ENCODE assay signal across 8 cellular contexts in the genomic region with DNA sequence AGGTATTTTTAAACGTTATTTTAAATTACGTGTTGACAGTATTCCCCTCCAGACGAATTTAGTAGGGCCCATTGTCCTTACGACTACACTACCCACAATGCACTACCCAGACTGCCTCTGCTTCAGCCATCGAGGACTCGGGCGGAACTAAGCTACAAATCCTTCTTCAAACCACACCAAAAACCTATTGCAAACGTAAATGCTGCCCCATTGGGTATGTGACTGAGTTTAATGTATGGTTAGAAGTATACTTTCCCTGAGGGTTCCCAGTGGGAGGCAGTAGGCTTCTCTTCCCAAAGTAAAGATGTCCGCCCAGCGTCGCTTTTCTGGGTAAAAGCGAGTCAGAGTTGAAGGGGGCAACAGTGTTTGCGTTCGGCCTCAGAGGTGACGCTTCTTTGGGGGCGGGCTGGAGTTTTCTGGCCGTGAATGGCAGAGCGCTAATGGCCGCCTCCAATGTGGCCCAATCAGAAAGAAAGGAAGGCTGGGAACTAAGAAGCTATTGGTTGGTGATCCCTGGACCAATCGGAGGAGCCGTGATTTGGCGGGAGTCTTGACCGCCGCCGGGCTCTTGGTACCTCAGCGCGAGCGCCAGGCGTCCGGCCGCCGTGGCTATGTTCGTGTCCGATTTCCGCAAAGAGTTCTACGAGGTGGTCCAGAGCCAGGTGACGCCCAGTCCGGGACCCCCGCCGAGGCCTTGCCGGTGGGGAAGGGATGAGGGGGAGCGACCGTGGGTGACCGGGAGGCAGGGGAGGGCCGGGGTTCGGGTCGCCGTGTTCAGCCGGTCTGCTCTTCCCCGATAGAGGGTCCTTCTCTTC. TPM values are rescaled to one million over a fixed set of nuclear protein-coding genes. Genes with fewer than 3 reads are reported as not detected.
DNase-seq lines count a peak whose midpoint lies in the region; ATAC-seq, FAIRE-seq and TF ChIP-seq lines count a peak whose summit lies in the region.

A gene with protein sequence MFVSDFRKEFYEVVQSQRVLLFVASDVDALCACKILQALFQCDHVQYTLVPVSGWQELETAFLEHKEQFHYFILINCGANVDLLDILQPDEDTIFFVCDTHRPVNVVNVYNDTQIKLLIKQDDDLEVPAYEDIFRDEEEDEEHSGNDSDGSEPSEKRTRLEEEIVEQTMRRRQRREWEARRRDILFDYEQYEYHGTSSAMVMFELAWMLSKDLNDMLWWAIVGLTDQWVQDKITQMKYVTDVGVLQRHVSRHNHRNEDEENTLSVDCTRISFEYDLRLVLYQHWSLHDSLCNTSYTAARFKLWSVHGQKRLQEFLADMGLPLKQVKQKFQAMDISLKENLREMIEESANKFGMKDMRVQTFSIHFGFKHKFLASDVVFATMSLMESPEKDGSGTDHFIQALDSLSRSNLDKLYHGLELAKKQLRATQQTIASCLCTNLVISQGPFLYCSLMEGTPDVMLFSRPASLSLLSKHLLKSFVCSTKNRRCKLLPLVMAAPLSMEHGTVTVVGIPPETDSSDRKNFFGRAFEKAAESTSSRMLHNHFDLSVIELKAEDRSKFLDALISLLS (plus strand): TSS at position 563 of the 815 bp plus-strand sequence. CDS start 49 bp downstream, at position 612.

- ATAC-seq in GM19043 (IDR thresholded peaks at IDR 0.05; ENCODE audit: low read depth, unreplicated experiment) (peak; percentile 77), HG03378 (IDR thresholded peaks at IDR 0.05; ENCODE audit: unreplicated experiment) (peak; percentile 80)

- TF ChIP-seq CTCF in AG10803 (conservative IDR thresholded peaks at IDR 0.05; ENCODE audit: low read length): no peak

- peak; percentile 99 for DNase-seq in AG10803 (ENCODE audit: low read depth)
- peak; percentile 96 for DNase-seq in NCI-H460 (ENCODE audit: extremely low read depth, low read depth)
- peak; percentile 87 for DNase-seq in activated CD4-positive, CD25-positive, alpha-beta regulatory T cell treated with anti-CD3 and anti-CD28 coated beads, Interleukin-2, amount 50 U/mL, for 72 hours
- peak; percentile 60 to 97 for DNase-seq in cerebellar nuclear complex (lab: John Stamatoyannopoulos, UW)
- peak; percentile 86 for DNase-seq in stimulated activated CD4-positive, alpha-beta T cell treated with anti-CD3 and anti-CD28 coated beads, Interleukin-12 subunit alpha, Interleukin-12 subunit beta, amount 100 ng/mL, for 4 hours

- FAIRE-seq in islet of Langerhans (lab: Jason Lieb, UNC): peak; percentile 91

- peak within 1 kb of the TSS; percentile 97 for H3K4me3 ChIP-seq in AG10803 (ENCODE audit: low read length)

RNA-seq across cellular contexts. Expression of the gene that starts here (rescaled TPM):
- 16.3 and 20.9 TPM in 2 replicates for total RNA-seq in NCI-H460 (2014; rRNA removed; shearing (Covaris generic))
- 96.1 and 122 TPM in 2 replicates for polyA plus RNA-seq in NCI-H460 (2014; cell fraction: nucleus; rRNA removed)

Comparison
In these comparisons a context has a peak if more than half of its experiments do, and no peak if none do; other contexts are left out.
1. Peak in every context shown above with its lines: DNase-seq, ATAC-seq and H3K4me3 ChIP-seq.